ENCODE assay signal across 17 cellular contexts in the genomic region with DNA sequence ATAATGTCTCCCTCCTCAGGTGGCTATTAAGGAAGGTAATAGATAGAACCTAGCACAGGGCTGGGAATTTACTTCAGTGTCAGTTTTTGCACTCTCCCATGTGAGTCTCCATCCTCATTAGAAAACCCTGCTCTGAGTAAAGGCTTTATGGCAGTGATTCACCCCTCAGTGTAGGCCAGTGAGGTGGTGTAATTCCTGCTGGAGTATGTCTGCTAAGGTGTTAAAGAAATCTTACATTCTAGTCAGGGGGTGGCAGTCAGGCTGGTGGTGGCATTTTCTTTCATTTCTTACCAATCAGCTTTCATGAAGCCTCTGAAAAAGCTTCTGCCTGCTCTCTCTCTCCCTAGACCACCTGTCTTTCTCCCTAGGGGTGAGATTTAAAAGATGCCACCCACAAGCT.
DNase-seq lines count a peak whose midpoint lies in the region; ATAC-seq and TF ChIP-seq lines count a peak whose summit lies in the region.
"Had no signal": no experiment of that assay in that cellular context is flagged by ENCODE, and none has a peak within 500 bp of the region (broad histone marks: within the 10 kb centered on the region; RNA-seq: fewer than 3 reads in every experiment).

No MANE protein-coding gene starts in this region.

- peaks cover 13% of the 10 kb centered on the region for H3K4me1 Mint-ChIP-seq in endodermal cell
- H3K4me1 Mint-ChIP-seq: B cell had no signal

- H3K27ac ChIP-seq in endodermal cell (ENCODE audit: low read depth, low read length) (no peak overlapping the region), esophagus muscularis mucosa (replicated peaks in 1 of 4) (no peak overlapping the region), mesendoderm (ENCODE audit: low read depth, low read length) (no peak overlapping the region)
- H3K27ac ChIP-seq: 22Rv1; A549; BLaER1 treated with 17β-estradiol and CSF1 and Interleukin-3, amounts not matched to agents 10 nM and 100 nM; C4-2B had no signal

- no peaks in the 10 kb centered on the region for H3K79me1 ChIP-seq in mesendoderm (ENCODE audit: low read length)

- no peaks in the 10 kb centered on the region for H3K9me3 Mint-ChIP-seq in endodermal cell
- H3K9me3 Mint-ChIP-seq: CD4-positive, alpha-beta T cell; CD8-positive, alpha-beta T cell had no signal

- H3K4me2 ChIP-seq in mesendoderm (ENCODE audit: low read length), result no peak overlapping the region
- H3K4me2 ChIP-seq: A549; BLaER1 treated with 17β-estradiol and CSF1 and Interleukin-3, amounts not matched to agents 10 nM and 100 nM had no signal

- H3K27me3 Mint-ChIP-seq in endodermal cell (ENCODE audit: insufficient read depth), result peaks cover 2% of the 10 kb centered on the region

- no peak for ATAC-seq in HG03520 (IDR thresholded peaks at IDR 0.05; ENCODE audit: unreplicated experiment)
- ATAC-seq: A549; CD8-positive, alpha-beta T cell had no signal

- H2AK5ac ChIP-seq in mesendoderm (ENCODE audit: low read length), result no peak overlapping the region

- H3K9me3 ChIP-seq in endodermal cell (ENCODE audit: control insufficient read depth, low read length), result no peaks in the 10 kb centered on the region
- H3K9me3 ChIP-seq in esophagus muscularis mucosa, result no peaks in the 10 kb centered on the region
- H3K9me3 ChIP-seq: A549; BLaER1 treated with 17β-estradiol and CSF1 and Interleukin-3, amounts not matched to agents 10 nM and 100 nM; Caco-2 had no signal

- no peak overlapping the region for H3K9ac ChIP-seq in endodermal cell (ENCODE audit: extremely low read depth, low read length, poor library complexity, severe bottlenecking)
- no peak overlapping the region for H3K9ac ChIP-seq in mesendoderm (ENCODE audit: low read length)
- H3K9ac ChIP-seq: BLaER1 treated with 17β-estradiol and CSF1 and Interleukin-3, amounts not matched to agents 10 nM and 100 nM had no signal

- no peak overlapping the region for H3K56ac ChIP-seq in mesendoderm (ENCODE audit: low read length)

- no peaks in the 10 kb centered on the region for H3K79me2 ChIP-seq in mesendoderm (ENCODE audit: control insufficient read depth, insufficient read depth, low read length)

- no peak overlapping the region for H3K18ac ChIP-seq in mesendoderm (ENCODE audit: low read length)

- no peak overlapping the region for H3K4ac ChIP-seq in mesendoderm (ENCODE audit: low read depth, low read length)

- no peak overlapping the region for H4K8ac ChIP-seq in mesendoderm (ENCODE audit: low read depth, low read length)

- no peaks in the 10 kb centered on the region for H3K36me3 ChIP-seq in endodermal cell (ENCODE audit: control insufficient read depth, insufficient read depth, low read length)
- no peaks in the 10 kb centered on the region for H3K36me3 ChIP-seq in esophagus muscularis mucosa
- no peaks in the 10 kb centered on the region for H3K36me3 ChIP-seq in mesendoderm (ENCODE audit: control insufficient read depth, insufficient read depth, low read length)
- H3K36me3 ChIP-seq: BLaER1 treated with 17β-estradiol and CSF1 and Interleukin-3, amounts not matched to agents 10 nM and 100 nM had no signal

- no peak for TF ChIP-seq EP300 in esophagus muscularis mucosa (IDR thresholded peaks at IDR 0.05)

- H3K36me3 Mint-ChIP-seq in endodermal cell (ENCODE audit: low read depth), result no peaks in the 10 kb centered on the region
- H3K36me3 Mint-ChIP-seq: CD8-positive, alpha-beta T cell had no signal

- no peak for TF ChIP-seq POLR2A in esophagus muscularis mucosa (IDR thresholded peaks at IDR 0.05; ENCODE audit: low read depth)

- DNase-seq in endodermal cell (peak; percentile 35), esophagus muscularis mucosa (ENCODE audit: extremely low spot score) (peak; percentile 70), mesendoderm (peak; percentile 23), SHP77 treated with DMSO at 0.1 percent for 48 hours (lab: John Stamatoyannopoulos, UW) (no peak)
- DNase-seq: AML-193; Caco-2; Calu3; CD4-positive, alpha-beta T cell; CD8-positive, alpha-beta T cell; DMS79 treated with DMSO at 0.1 percent for 48 hours; GF-D8 had no signal

- H3K4me3 ChIP-seq in endodermal cell (ENCODE audit: low read length) (no peak overlapping the region), esophagus muscularis mucosa (no peak overlapping the region), mesendoderm (ENCODE audit: low read length) (no peak overlapping the region)
- H3K4me3 ChIP-seq: A549; BLaER1 treated with 17β-estradiol and CSF1 and Interleukin-3, amounts not matched to agents 10 nM and 100 nM had no signal

- no peaks in the 10 kb centered on the region for H3K27me3 ChIP-seq in endodermal cell (ENCODE audit: control insufficient read depth, insufficient read depth, low read length, poor library complexity, severe bottlenecking)
- peaks cover 0 to 21% (median 0%) of the 10 kb centered on the region in 4 donors for H3K27me3 ChIP-seq in esophagus muscularis mucosa
- H3K27me3 ChIP-seq in mesendoderm (ENCODE audit: insufficient read depth, low read length, poor library complexity), result no peaks in the 10 kb centered on the region
- H3K27me3 ChIP-seq: BLaER1 treated with 17β-estradiol and CSF1 and Interleukin-3, amounts not matched to agents 10 nM and 100 nM had no signal

- H2BK120ac ChIP-seq in mesendoderm (ENCODE audit: low read depth, low read length), result no peak overlapping the region

- no peak overlapping the region for H4K5ac ChIP-seq in mesendoderm (ENCODE audit: low read length)

- no peak overlapping the region for H3K23ac ChIP-seq in mesendoderm (ENCODE audit: low read length)

- H2BK15ac ChIP-seq in mesendoderm (replicated peaks; ENCODE audit: low read depth), result no peak overlapping the region

- H3K4me3 Mint-ChIP-seq in endodermal cell, result no peak overlapping the region
- H3K4me3 Mint-ChIP-seq: B cell; CD4-positive, alpha-beta T cell; CD8-positive, alpha-beta T cell had no signal

- H3K4me1 ChIP-seq in endodermal cell (ENCODE audit: control insufficient read depth, insufficient read depth, low read length) (peaks cover 3% of the 10 kb centered on the region), esophagus muscularis mucosa (no peaks in the 10 kb centered on the region), mesendoderm (ENCODE audit: control insufficient read depth, low read depth, low read length) (no peaks in the 10 kb centered on the region)
- H3K4me1 ChIP-seq: A549; BLaER1 treated with 17β-estradiol and CSF1 and Interleukin-3, amounts not matched to agents 10 nM and 100 nM; Caco-2 had no signal

- intact Hi-C loops in esophagus muscularis mucosa (cut with DNase I), result no loop called here

- H2BK5ac ChIP-seq in mesendoderm (ENCODE audit: low read length), result no peak overlapping the region

- no peak for TF ChIP-seq CTCF in endodermal cell (conservative IDR thresholded peaks at IDR 0.05)
- no peak for TF ChIP-seq CTCF in esophagus muscularis mucosa (IDR thresholded peaks at IDR 0.05)

- H3K27ac Mint-ChIP-seq in endodermal cell, result no peak overlapping the region
- H3K27ac Mint-ChIP-seq: B cell; CD4-positive, alpha-beta T cell; CD8-positive, alpha-beta T cell had no signal
